Comparison of ENCODE assay signal across 9 cellular contexts in genomic region chr2:168545439-168546082, GRCh38.
A peak's percentile ranks its signal among the peaks of the same experiment; 100 is the strongest.
DNase-seq lines count a peak whose midpoint lies in the region; ATAC-seq, FAIRE-seq and TF ChIP-seq lines count a peak whose summit lies in the region.
"Had no signal": no experiment of that assay in that cellular context is flagged by ENCODE, and none has a peak within 500 bp of the region (broad histone marks: within the 10 kb centered on the region; RNA-seq: fewer than 3 reads in every experiment).

No MANE protein-coding gene starts in this region.

- 79 to 83% methylated on average over 5 of the region's 5 CpGs for WGBS in pancreas, 2 donors

- POLR2A ChIA-PET in activated CD4-positive, alpha-beta memory T cell treated with anti-CD3 and anti-CD28 coated beads for 36 hours (lab: Charles Lee) = no interaction called here

- peak; percentile 89 for FAIRE-seq in RCC 7860 (lab: Jason Lieb, UNC)
- no peak for FAIRE-seq in pancreas (lab: Jason Lieb, UNC)

- peaks cover 19% of the 10 kb centered on the region for H3K36me3 Mint-ChIP-seq in activated CD4-positive, alpha-beta memory T cell treated with anti-CD3 and anti-CD28 coated beads for 36 hours

- TF ChIP-seq CTCF in fibroblast of the aortic adventitia (IDR thresholded peaks at IDR 0.05; ENCODE audit: insufficient read depth, low read length) (no peak), pancreas (IDR thresholded peaks at IDR 0.05) (no peak)

- no peak overlapping the region for H3K4me3 Mint-ChIP-seq in activated CD4-positive, alpha-beta memory T cell treated with anti-CD3 and anti-CD28 coated beads for 36 hours

- peak; percentile 6 for DNase-seq in H7
- DNase-seq in RCC 7860 (ENCODE audit: low spot score) = peak; percentile 86
- DNase-seq in fibroblast of the aortic adventitia (ENCODE audit: low read depth) = peak; percentile 62
- DNase-seq in pancreas = no peak
- DNase-seq in activated CD4-positive, alpha-beta memory T cell treated with anti-CD3 and anti-CD28 coated beads for 36 hours = no peak
- no peak for DNase-seq in T-helper 1 cell
- DNase-seq: activated T-cell treated with anti-CD3 and anti-CD28 coated beads, Interleukin-2, amount 50 U/mL, for 1 hour had no signal

- H3K9me3 ChIP-seq in pancreas = no peaks in the 10 kb centered on the region

- H3K4me1 Mint-ChIP-seq in activated CD4-positive, alpha-beta memory T cell treated with anti-CD3 and anti-CD28 coated beads for 36 hours (ENCODE audit: low read depth) = peaks cover 17% of the 10 kb centered on the region

- H3K4me1 ChIP-seq in pancreas = no peaks in the 10 kb centered on the region

- intact Hi-C loops in pancreas (cut with DNase I) = no loop called here
- intact Hi-C loops in activated CD4-positive, alpha-beta memory T cell treated with anti-CD3 and anti-CD28 coated beads for 36 hours (cut with micrococcal nuclease) = no loop called here

- H3K36me3 ChIP-seq in H7 (replicated peaks; ENCODE audit: control insufficient read depth, insufficient read depth, low read length) = no peaks in the 10 kb centered on the region; the same call in 1 of the 2 replicates
- no peaks in the 10 kb centered on the region for H3K36me3 ChIP-seq in pancreas

- H3K27ac ChIP-seq in pancreas = no peak overlapping the region

- no peaks in the 10 kb centered on the region for H3K27me3 Mint-ChIP-seq in activated CD4-positive, alpha-beta memory T cell treated with anti-CD3 and anti-CD28 coated beads for 36 hours

- peak in 3 of 4 donors; percentile 50 to 82 (median 66) for ATAC-seq in pancreas
- ATAC-seq in GM21737 (IDR thresholded peaks at IDR 0.05; ENCODE audit: unreplicated experiment) = no peak
- ATAC-seq in HG02870 (IDR thresholded peaks at IDR 0.05; ENCODE audit: unreplicated experiment) = no peak

- H3K9me3 Mint-ChIP-seq in activated CD4-positive, alpha-beta memory T cell treated with anti-CD3 and anti-CD28 coated beads for 36 hours = peaks cover 10% of the 10 kb centered on the region

- no peak overlapping the region for H3K27ac Mint-ChIP-seq in activated CD4-positive, alpha-beta memory T cell treated with anti-CD3 and anti-CD28 coated beads for 36 hours

- CTCF ChIA-PET in activated CD4-positive, alpha-beta memory T cell treated with anti-CD3 and anti-CD28 coated beads for 36 hours (lab: Charles Lee) = no interaction called here

- H3K4me3 ChIP-seq in H7 (ENCODE audit: insufficient read depth, low read depth, low read length) = no peak overlapping the region
- H3K4me3 ChIP-seq in fibroblast of the aortic adventitia (ENCODE audit: low read depth, low read length) = no peak overlapping the region
- H3K4me3 ChIP-seq in pancreas = no peak overlapping the region

- H3K27me3 ChIP-seq in H7 (ENCODE audit: control insufficient read depth, insufficient read depth, low read length) (no peaks in the 10 kb centered on the region), pancreas (no peaks in the 10 kb centered on the region)

Comparison
In these comparisons a context has a peak if more than half of its experiments do, and no peak if none do; other contexts are left out.
1. DNase-seq: peak in H7 (single experiment), RCC 7860 (single experiment) and fibroblast of the aortic adventitia (single experiment); none in pancreas (0 of 6), activated CD4-positive, alpha-beta memory T cell treated with anti-CD3 and anti-CD28 coated beads for 36 hours (single experiment) and T-helper 1 cell (0 of 5).
2. ATAC-seq: peak in pancreas (3 of 4); none in GM21737 (single experiment) and HG02870 (single experiment).